Comparison of ENCODE assay signal across 9 cellular contexts in the genomic region with DNA sequence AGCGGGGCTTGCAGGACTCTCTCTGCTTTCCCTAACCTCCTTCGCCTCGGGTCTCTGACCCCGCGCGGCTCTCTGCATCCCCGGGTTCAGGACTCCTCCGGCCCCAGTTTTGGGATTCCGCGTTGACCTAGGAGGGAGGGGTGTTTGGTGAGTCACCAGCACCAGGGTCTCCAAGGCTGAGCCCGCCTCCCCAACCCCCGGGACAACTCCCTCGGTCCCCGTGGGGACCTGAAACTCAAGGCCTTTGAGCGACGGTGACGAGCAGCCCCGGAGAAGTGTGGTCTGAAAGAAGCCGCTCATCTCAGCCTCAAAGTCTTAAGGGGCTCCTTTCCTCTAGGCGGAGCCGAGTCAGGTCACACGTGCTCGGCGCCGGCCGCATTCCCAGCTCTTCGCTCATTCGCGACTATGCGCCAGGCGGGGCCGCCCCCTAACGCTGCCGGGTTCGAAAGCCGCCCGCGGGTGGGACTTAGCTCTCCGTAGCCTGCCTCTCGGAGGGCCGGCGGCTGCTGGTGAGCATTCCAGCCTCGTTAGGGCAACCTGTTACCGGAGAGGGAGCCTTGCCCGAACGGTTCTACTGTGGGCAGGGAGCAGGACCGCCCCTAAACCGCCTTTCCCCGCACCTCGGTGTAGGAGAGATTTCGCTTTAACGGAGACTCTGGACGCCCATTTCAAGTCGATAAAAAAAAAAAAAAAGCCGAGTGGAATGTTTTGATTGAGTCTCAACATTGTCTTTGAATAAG. TPM values are rescaled to one million over a fixed set of nuclear protein-coding genes. Genes with fewer than 3 reads are reported as not detected.
DNase-seq lines count a peak whose midpoint lies in the region; ATAC-seq, FAIRE-seq and TF ChIP-seq lines count a peak whose summit lies in the region.
"Had no signal": no experiment of that assay in that cellular context is flagged by ENCODE, and none has a peak within 500 bp of the region (broad histone marks: within the 10 kb centered on the region; RNA-seq: fewer than 3 reads in every experiment).

No MANE protein-coding gene starts in this region.

- BruUV-seq in A673 (replicated peaks; lab: Mats Ljungman, UMichigan) (no TSS peak), HepG2 (replicated peaks; lab: Mats Ljungman, UMichigan) (no TSS peak)

- TF ChIP-seq EP300 in HepG2 (IDR thresholded peaks at IDR 0.05; ENCODE audit: low read depth in 2 of 2, low read length in 2 of 2) (no peak), HepG2 (CRISPR knock-in tag; IDR thresholded peaks at IDR 0.05; ENCODE audit: borderline replicate concordance) (no peak)

- H3K4me3 ChIP-seq in A673 (ENCODE audit: low read depth, low read length, poor library complexity, severe bottlenecking) (peak overlapping the region; percentile 43), HUES64 (ENCODE audit: low read length) (peak overlapping the region; percentile 35), astrocyte of the spinal cord (ENCODE audit: low read depth, low read length) (peak overlapping the region; percentile 25), HepG2 (replicated peaks in 1 of 3; ENCODE audit: insufficient read depth in 1 of 3, low read depth in 2 of 3, low read length in 3 of 3) (peak overlapping the region; percentile 27 to 66 (median 47)), upper lobe of right lung (peak overlapping the region; percentile 33), SJCRH30 (no peak overlapping the region)

- POLR2A ChIA-PET in A673 (lab: Charles Lee; ENCODE audit: low non-redundant PET): no interaction called here
- POLR2A ChIA-PET in HepG2 (lab: Yijun Ruan, JAX): no interaction called here

- no peaks in the 10 kb centered on the region for H3K9me3 ChIP-seq in A673 (ENCODE audit: low read depth, low read length, poor library complexity, severe bottlenecking)
- no peaks in the 10 kb centered on the region for H3K9me3 ChIP-seq in HUES64 (ENCODE audit: insufficient read depth, low read depth, low read length)
- H3K9me3 ChIP-seq in HepG2 (ENCODE audit: low read length): no peaks in the 10 kb centered on the region
- H3K9me3 ChIP-seq in upper lobe of right lung: no peaks in the 10 kb centered on the region
- H3K9me3 ChIP-seq in SJCRH30 (replicated peaks): no peaks in the 10 kb centered on the region

- CTCF ChIA-PET in A673 (lab: Charles Lee) (no interaction called here), HepG2 (lab: Yijun Ruan, JAX; ENCODE audit: low intra/inter-chr PET ratio, low total read pairs) (no interaction called here)

- WGBS in HUES64: under 1% methylated on average over 55 of the region's 55 CpGs
- 3% methylated on average over 11 of the region's 55 CpGs for WGBS in HepG2 (ENCODE audit: low lambda C conversion rate)

- ATAC-seq in HepG2 (peak; percentile 83), upper lobe of right lung (peak; percentile 29)

- H3K4me1 ChIP-seq in A673 (ENCODE audit: insufficient read depth, low read length, poor library complexity, severe bottlenecking): peaks cover 13% of the 10 kb centered on the region
- 0 out of 2 replicates have a peak, but pooled peaks cover 6% of the 10 kb centered on the region for H3K4me1 ChIP-seq in HUES64 (ENCODE audit: insufficient read depth, low read length)
- H3K4me1 ChIP-seq in HepG2 (ENCODE audit: insufficient read depth, low read length): peaks cover 21% of the 10 kb centered on the region
- H3K4me1 ChIP-seq in upper lobe of right lung: peaks cover 13% of the 10 kb centered on the region
- H3K4me1 ChIP-seq in SJCRH30: no peaks in the 10 kb centered on the region

- H3K4me2 ChIP-seq in HepG2 (ENCODE audit: low read depth, low read length): peak overlapping the region; percentile 79

- peak; percentile 74 for DNase-seq in A673 (ENCODE audit: low spot score)
- DNase-seq in GM13977 (ENCODE audit: low spot score): peak; percentile 58
- DNase-seq in astrocyte of the spinal cord (ENCODE audit: low read depth, low spot score): peak; percentile 23
- no peak for DNase-seq in HepG2 (ENCODE audit: low spot score)
- DNase-seq in upper lobe of right lung: no peak
- no peak for DNase-seq in SJCRH30
- no peak for DNase-seq in kidney glomerular epithelial cell (lab: John Stamatoyannopoulos, UW)

- TF ChIP-seq CTCF in A673 (conservative IDR thresholded peaks at IDR 0.05; ENCODE audit: low read depth, low read length) (no peak), GM13977 (IDR thresholded peaks at IDR 0.05; ENCODE audit: extremely low read depth, insufficient read depth, missing control alignments) (no peak), astrocyte of the spinal cord (IDR thresholded peaks at IDR 0.05; ENCODE audit: low read depth, low read length) (no peak), HepG2 (CRISPR knock-in tag; IDR thresholded peaks at IDR 0.05) (no peak), upper lobe of right lung (IDR thresholded peaks at IDR 0.05) (no peak)

- TF ChIP-seq POLR2A in HepG2 (IDR thresholded peaks at IDR 0.05; ENCODE audit: insufficient read depth in 1 of 2, low read depth in 2 of 2, low read length in 2 of 2): no peak

- H3K27ac ChIP-seq in A673 (ENCODE audit: low read depth, low read length, poor library complexity, severe bottlenecking) (no peak overlapping the region), HUES64 (ENCODE audit: low read depth, low read length) (no peak overlapping the region), HepG2 (ENCODE audit: extremely low read length, insufficient read depth, low read length) (no peak overlapping the region), upper lobe of right lung (no peak overlapping the region), SJCRH30 (no peak overlapping the region)

- H2AFZ ChIP-seq in HepG2 (ENCODE audit: low read length): no peak overlapping the region

- H3K36me3 ChIP-seq in A673 (ENCODE audit: insufficient read depth, low read length, poor library complexity, severe bottlenecking) (no peaks in the 10 kb centered on the region), HUES64 (ENCODE audit: insufficient read depth, low read length) (no peaks in the 10 kb centered on the region), HepG2 (replicated peaks in 1 of 2; ENCODE audit: control insufficient read depth in 1 of 2, insufficient read depth in 2 of 2, low read length in 2 of 2) (no peaks in the 10 kb centered on the region), upper lobe of right lung (no peaks in the 10 kb centered on the region), SJCRH30 (no peaks in the 10 kb centered on the region)

- intact Hi-C loops in A673 (cut with micrococcal nuclease; ENCODE audit: unreplicated experiment) (no loop called here), HepG2 (cut with micrococcal nuclease; ENCODE audit: unreplicated experiment) (loop anchor here (2.0 kb wide), 1 partner anchor 15 kb away; no protein-coding TSS in a partner anchor), upper lobe of right lung (cut with DNase I) (no loop called here)

- in situ Hi-C loops in GM13977 (cut with MboI; ENCODE audit: low pct_unique_long_range_greater_than_20kb, low sequenced_read_pairs, unreplicated experiment) (loop anchor here (25.0 kb wide), 1 partner anchor 766 kb away; the partner anchor contains the start of gene POU3F2), astrocyte of the spinal cord (cut with HindIII; ENCODE audit: low sequenced_read_pairs) (no loop called here), HepG2 (cut with HindIII; ENCODE audit: extremely low pct_ligation_motif_present, low pct_unique_long_range_greater_than_20kb) (no loop called here)

- H4K20me1 ChIP-seq in HepG2 (ENCODE audit: insufficient read depth, low read length): no peaks in the 10 kb centered on the region

- no peak overlapping the region for H3K9ac ChIP-seq in HUES64 (ENCODE audit: low read depth, low read length)
- H3K9ac ChIP-seq in HepG2 (ENCODE audit: insufficient read depth, low read depth, low read length): no peak overlapping the region

- no peak for TF ChIP-seq RAD21 in HepG2 (CRISPR knock-in tag; IDR thresholded peaks at IDR 0.05)

- no peaks in the 10 kb centered on the region for H3K79me2 ChIP-seq in HepG2 (ENCODE audit: insufficient read depth, low read length)

- FAIRE-seq in HepG2 (lab: Jason Lieb, UNC): no peak

- peaks cover 87% of the 10 kb centered on the region for H3K27me3 ChIP-seq in A673 (replicated peaks; ENCODE audit: insufficient read depth, low read depth, low read length, poor library complexity)
- H3K27me3 ChIP-seq in HUES64 (ENCODE audit: insufficient read depth, low read length): peaks cover 100% of the 10 kb centered on the region
- H3K27me3 ChIP-seq in HepG2 (ENCODE audit: control insufficient read depth in 1 of 2, insufficient read depth in 2 of 2, low read length in 2 of 2): peaks cover 12 to 76% of the 10 kb centered on the region in 2 experiments; a peak in 4 of 5 replicates
- peaks cover 100% of the 10 kb centered on the region for H3K27me3 ChIP-seq in upper lobe of right lung
- no peaks in the 10 kb centered on the region for H3K27me3 ChIP-seq in SJCRH30

RNA-seq across cellular contexts. Expression of gene PRDM13, which starts 3.0 kb away (rescaled TPM):
- total RNA-seq in A673 (2021): 0.58 and 1.2 TPM in 2 replicates
- polyA plus RNA-seq in HUES64 (2013, experiment 1 of 2): not detected
- polyA plus RNA-seq in HUES64 (2013, experiment 2 of 2): not detected
- total RNA-seq in HepG2 (2016; rRNA removed; fragmentation: Illumina TruSeq; extraction: Trizol): not detected in 2 replicates
- not detected in 2 replicates for total RNA-seq in HepG2 (2016; cell fraction: cytosol; rRNA removed; fragmentation: Illumina TruSeq; extraction: Trizol; ENCODE audit: low read depth)
- total RNA-seq in HepG2 (2016; cell fraction: insoluble cytoplasmic fraction; rRNA removed; fragmentation: Illumina TruSeq; extraction: Trizol): not detected in 2 replicates
- total RNA-seq in HepG2 (2016; cell fraction: membrane; rRNA removed; fragmentation: Illumina TruSeq; extraction: Trizol): not detected in 2 replicates
- not detected in 2 replicates for total RNA-seq in HepG2 (2016; cell fraction: nucleus; rRNA removed; fragmentation: Illumina TruSeq; extraction: Trizol)
- not detected in 2 replicates for polyA plus RNA-seq in HepG2 (2011; rRNA removed)
- not detected in 2 replicates for polyA plus RNA-seq in HepG2 (2011; cell fraction: cytosol; rRNA removed)
- not detected in 2 replicates for polyA plus RNA-seq in HepG2 (2011; cell fraction: nucleus; rRNA removed)
- polyA plus RNA-seq in HepG2 (2012): not detected in 2 replicates
- not detected in 2 replicates for polyA plus RNA-seq in HepG2 (2016; cell fraction: cytosol; fragmentation: Illumina TruSeq; extraction: Trizol; ENCODE audit: low read depth)
- polyA plus RNA-seq in HepG2 (2016; cell fraction: insoluble cytoplasmic fraction; fragmentation: Illumina TruSeq; extraction: Trizol; ENCODE audit: low read depth): not detected in 2 replicates
- not detected in 2 replicates for polyA plus RNA-seq in HepG2 (2016; cell fraction: membrane; fragmentation: Illumina TruSeq; extraction: Trizol; ENCODE audit: low read depth)
- polyA plus RNA-seq in HepG2 (2016; cell fraction: nucleus; fragmentation: Illumina TruSeq; extraction: Trizol; ENCODE audit: insufficient read depth, low read depth): not detected in 2 replicates
- not detected in 2 replicates for polyA minus RNA-seq in HepG2 (2011; rRNA and poly(A)+ RNA removed; ENCODE audit: low replicate concordance)
- not detected in 2 replicates for polyA minus RNA-seq in HepG2 (2011; cell fraction: cytosol; rRNA and poly(A)+ RNA removed)
- not detected in 2 replicates for polyA minus RNA-seq in HepG2 (2011; cell fraction: nucleus; rRNA and poly(A)+ RNA removed)
- not detected for total RNA-seq in upper lobe of right lung
- total RNA-seq in SJCRH30 (2014; rRNA removed; shearing (Covaris generic)): not detected in 2 replicates
- total RNA-seq: dermis microvascular lymphatic vessel endothelial cell had no signal

RNA-seq across cellular contexts. Expression of gene CCNC, which starts 35.1 kb away (rescaled TPM):
- total RNA-seq in A673 (2021) (90.2 and 99.1 TPM in 2 replicates), HepG2 (2016; rRNA removed; fragmentation: Illumina TruSeq; extraction: Trizol) (141 and 193 TPM in 2 replicates), upper lobe of right lung (40.3 TPM)
- 82.1 TPM for polyA plus RNA-seq in HUES64 (2013, experiment 1 of 2)
- polyA plus RNA-seq in HUES64 (2013, experiment 2 of 2): 86.9 TPM
- 24.4 and 26.9 TPM in 2 replicates for total RNA-seq in HepG2 (2016; cell fraction: cytosol; rRNA removed; fragmentation: Illumina TruSeq; extraction: Trizol; ENCODE audit: low read depth)
- total RNA-seq in HepG2 (2016; cell fraction: insoluble cytoplasmic fraction; rRNA removed; fragmentation: Illumina TruSeq; extraction: Trizol): 140 and 194 TPM in 2 replicates
- total RNA-seq in HepG2 (2016; cell fraction: membrane; rRNA removed; fragmentation: Illumina TruSeq; extraction: Trizol): 89.1 and 99.1 TPM in 2 replicates
- total RNA-seq in HepG2 (2016; cell fraction: nucleus; rRNA removed; fragmentation: Illumina TruSeq; extraction: Trizol): 88.9 and 101 TPM in 2 replicates
- 53.4 and 69.6 TPM in 2 replicates for polyA plus RNA-seq in HepG2 (2011; rRNA removed)
- polyA plus RNA-seq in HepG2 (2011; cell fraction: cytosol; rRNA removed): 22.1 and 38.1 TPM in 2 replicates
- polyA plus RNA-seq in HepG2 (2011; cell fraction: nucleus; rRNA removed): 17.7 and 42.9 TPM in 2 replicates
- polyA plus RNA-seq in HepG2 (2012): 56.6 and 63.3 TPM in 2 replicates
- polyA plus RNA-seq in HepG2 (2016; cell fraction: cytosol; fragmentation: Illumina TruSeq; extraction: Trizol; ENCODE audit: low read depth): 20.7 and 21.4 TPM in 2 replicates
- 149 and 172 TPM in 2 replicates for polyA plus RNA-seq in HepG2 (2016; cell fraction: insoluble cytoplasmic fraction; fragmentation: Illumina TruSeq; extraction: Trizol; ENCODE audit: low read depth)
- polyA plus RNA-seq in HepG2 (2016; cell fraction: membrane; fragmentation: Illumina TruSeq; extraction: Trizol; ENCODE audit: low read depth): 63.5 and 64.0 TPM in 2 replicates
- polyA plus RNA-seq in HepG2 (2016; cell fraction: nucleus; fragmentation: Illumina TruSeq; extraction: Trizol; ENCODE audit: insufficient read depth, low read depth): 118 TPM in 2 replicates
- polyA minus RNA-seq in HepG2 (2011; rRNA and poly(A)+ RNA removed; ENCODE audit: low replicate concordance): 62.2 and 83.8 TPM in 2 replicates
- 48.7 and 53.6 TPM in 2 replicates for polyA minus RNA-seq in HepG2 (2011; cell fraction: cytosol; rRNA and poly(A)+ RNA removed)
- 59.1 and 72.4 TPM in 2 replicates for polyA minus RNA-seq in HepG2 (2011; cell fraction: nucleus; rRNA and poly(A)+ RNA removed)
- total RNA-seq in SJCRH30 (2014; rRNA removed; shearing (Covaris generic)): 122 and 128 TPM in 2 replicates

Comparison
In these comparisons a context has a peak if more than half of its experiments do, and no peak if none do; other contexts are left out.
1. DNase-seq: peak in A673 (single experiment), GM13977 (single experiment) and astrocyte of the spinal cord (single experiment); none in HepG2 (single experiment), upper lobe of right lung (single experiment), SJCRH30 (0 of 2) and kidney glomerular epithelial cell (single experiment).